In genomic region chr11:124898711-124899110, GRCh38 we compare ENCODE assay signal across 1 cellular context.
TF ChIP-seq lines count a peak whose summit lies in the region.

No MANE protein-coding gene starts in this region.

TF ChIP-seq in HepG2, 621 proteins besides CTCF, POLR2A, EP300 and RAD21 (continued from another document and continues in another):
- TF ChIP-seq HOMEZ (CRISPR knock-in tag; IDR thresholded peaks at IDR 0.05; ENCODE audit: low read depth): no peak
- TF ChIP-seq ZBTB14 (CRISPR knock-in tag; IDR thresholded peaks at IDR 0.05): no peak
- no peak for TF ChIP-seq ZNF260 (CRISPR knock-in tag; IDR thresholded peaks at IDR 0.05; ENCODE audit: borderline replicate concordance, low read depth)
- no peak for TF ChIP-seq ZNF879 (CRISPR knock-in tag; IDR thresholded peaks at IDR 0.05)
- TF ChIP-seq ZNF296 (CRISPR knock-in tag; conservative IDR thresholded peaks at IDR 0.05): no peak
- TF ChIP-seq HOXA5 (CRISPR knock-in tag; IDR thresholded peaks at IDR 0.05): no peak
- TF ChIP-seq CBX5 (CRISPR knock-in tag; IDR thresholded peaks at IDR 0.05; ENCODE audit: borderline replicate concordance): no peak
- no peak for TF ChIP-seq NKX3-1 (CRISPR knock-in tag; IDR thresholded peaks at IDR 0.05)
- TF ChIP-seq NFYC (CRISPR knock-in tag; IDR thresholded peaks at IDR 0.05): no peak
- no peak for TF ChIP-seq DNMT3B (CRISPR knock-in tag; conservative IDR thresholded peaks at IDR 0.05)
- TF ChIP-seq ZNF615 (CRISPR knock-in tag; IDR thresholded peaks at IDR 0.05; ENCODE audit: borderline replicate concordance): no peak
- TF ChIP-seq TAF1 (CRISPR knock-in tag; IDR thresholded peaks at IDR 0.05): no peak
- TF ChIP-seq HOXA7 (CRISPR knock-in tag; IDR thresholded peaks at IDR 0.05): no peak
- TF ChIP-seq KDM5B (CRISPR knock-in tag; IDR thresholded peaks at IDR 0.05; ENCODE audit: borderline replicate concordance): no peak
- TF ChIP-seq NR3C1 (CRISPR knock-in tag; IDR thresholded peaks at IDR 0.05): no peak
- TF ChIP-seq POGK (CRISPR knock-in tag; conservative IDR thresholded peaks at IDR 0.05): no peak
- peak; percentile 71; the same call in 1 of the 2 replicates for TF ChIP-seq FOXA3 (CRISPR knock-in tag; IDR thresholded peaks at IDR 0.05)
- no peak for TF ChIP-seq ZNF784 (CRISPR knock-in tag; IDR thresholded peaks at IDR 0.05; ENCODE audit: borderline replicate concordance)
- TF ChIP-seq PCBP1 (IDR thresholded peaks at IDR 0.05; ENCODE audit: borderline replicate concordance, low read depth, low read length): no peak
- no peak for TF ChIP-seq ISL2 (CRISPR knock-in tag; IDR thresholded peaks at IDR 0.05)
- TF ChIP-seq PPARG (CRISPR knock-in tag; conservative IDR thresholded peaks at IDR 0.05): 0 out of 2 replicates have a peak, but pooled peaks have one; percentile 20
- TF ChIP-seq PHB2 (IDR thresholded peaks at IDR 0.05; ENCODE audit: partially characterized antibody): no peak
- no peak for TF ChIP-seq NR1H2 (CRISPR knock-in tag; IDR thresholded peaks at IDR 0.05; ENCODE audit: borderline replicate concordance, low read depth)
- TF ChIP-seq ZSCAN31 (CRISPR knock-in tag; IDR thresholded peaks at IDR 0.05; ENCODE audit: low read depth): no peak
- 0 out of 2 replicates have a peak, but pooled peaks have one; percentile 35 for TF ChIP-seq ERF (CRISPR knock-in tag; IDR thresholded peaks at IDR 0.05)
- TF ChIP-seq MYNN (CRISPR knock-in tag; IDR thresholded peaks at IDR 0.05; ENCODE audit: low read depth): no peak
- no peak for TF ChIP-seq ZFP36L1 (CRISPR knock-in tag; IDR thresholded peaks at IDR 0.05)
- no peak for TF ChIP-seq CENPBD1 (CRISPR knock-in tag; IDR thresholded peaks at IDR 0.05; ENCODE audit: borderline replicate concordance, low read depth)
- TF ChIP-seq HIC2 (CRISPR knock-in tag; IDR thresholded peaks at IDR 0.05; ENCODE audit: low read depth): peak; percentile 68; the same call in 1 of the 2 replicates
- no peak for TF ChIP-seq ATF7 (IDR thresholded peaks at IDR 0.05)
- TF ChIP-seq ATF7 (CRISPR knock-in tag; IDR thresholded peaks at IDR 0.05): no peak
- TF ChIP-seq SIN3A (IDR thresholded peaks at IDR 0.05; ENCODE audit: borderline replicate concordance, low read depth, low read length): no peak
- TF ChIP-seq ZNF713 (CRISPR knock-in tag; IDR thresholded peaks at IDR 0.05): no peak
- peak; percentile 64 for TF ChIP-seq NCOA2 (CRISPR knock-in tag; IDR thresholded peaks at IDR 0.05)
- TF ChIP-seq ZUFSP (CRISPR knock-in tag; IDR thresholded peaks at IDR 0.05; ENCODE audit: borderline replicate concordance): no peak
- no peak; the same call in 1 of the 2 replicates for TF ChIP-seq MEF2D (CRISPR knock-in tag; IDR thresholded peaks at IDR 0.05)
- TF ChIP-seq MXI1 (IDR thresholded peaks at IDR 0.05; ENCODE audit: borderline replicate concordance, low read depth, low read length): no peak
- TF ChIP-seq ARID3A (IDR thresholded peaks at IDR 0.05; ENCODE audit: low read depth, low read length): no peak
- TF ChIP-seq PTBP1 (IDR thresholded peaks at IDR 0.05; ENCODE audit: low read depth, low read length, poor library complexity, severe bottlenecking): no peak
- no peak for TF ChIP-seq LRRFIP1 (CRISPR knock-in tag; conservative IDR thresholded peaks at IDR 0.05)
- no peak for TF ChIP-seq SALL2 (CRISPR knock-in tag; IDR thresholded peaks at IDR 0.05)
- TF ChIP-seq STAT5B (CRISPR knock-in tag; IDR thresholded peaks at IDR 0.05): no peak
- no peak for TF ChIP-seq ZNF800 (CRISPR knock-in tag; IDR thresholded peaks at IDR 0.05)
- no peak for TF ChIP-seq CEBPG (CRISPR knock-in tag; IDR thresholded peaks at IDR 0.05)
- TF ChIP-seq ZBTB4 (CRISPR knock-in tag; IDR thresholded peaks at IDR 0.05; ENCODE audit: borderline replicate concordance): no peak
